Comparison of ENCODE assay signal across 33 cellular contexts in genomic region chr17:50808413-50808812, GRCh38. TPM values are rescaled to one million over a fixed set of nuclear protein-coding genes. Genes with fewer than 3 reads are reported as not detected.
"Had no signal": no experiment of that assay in that cellular context is flagged by ENCODE, and none has a peak within 500 bp of the region (broad histone marks: within the 10 kb centered on the region; RNA-seq: fewer than 3 reads in every experiment).

No MANE protein-coding gene starts in this region.

- H3K4me3 ChIP-seq: neural progenitor cell, ovary, psoas muscle, skin epidermis, smooth muscle cell, spleen, suprapubic skin, testis, tibial artery, transverse colon, upper lobe of right lung, uterus had no signal

- H3K9me3 Mint-ChIP-seq: naive thymus-derived CD4-positive, alpha-beta T cell; nephron; neural progenitor cell; stimulated activated memory B cell treated with anti-CD40 and anti-IgM and Interleukin-4, amounts not matched to agents 10 μg/mL and 1 μg/mL and 100 μg/mL, for 72 hours; stimulated activated naive CD8-positive, alpha-beta T cell treated with anti-CD3 and anti-CD28 coated beads, Interleukin-15, amount 100 ng/mL, for 72 hours; type B pancreatic cell had no signal

- H3K36me3 ChIP-seq: neural progenitor cell, ovary, spleen, suprapubic skin, tibial artery, transverse colon, upper lobe of right lung, uterus had no signal

- ATAC-seq: naive thymus-derived CD4-positive, alpha-beta T cell; psoas muscle; right cardiac atrium; sciatic nerve; stimulated activated memory B cell treated with anti-CD40 and anti-IgM and Interleukin-4, amounts not matched to agents 10 μg/mL and 1 μg/mL and 100 μg/mL, for 72 hours; stimulated activated naive CD8-positive, alpha-beta T cell treated with anti-CD3 and anti-CD28 coated beads, Interleukin-15, amount 100 ng/mL, for 72 hours; stimulated activated naive CD8-positive, alpha-beta T cell treated with anti-CD3 and anti-CD28 coated beads, Interleukin-15, Interleukin-2, amounts not matched to agents 100 U/mL and 50 U/mL, for 24 hours; upper lobe of right lung had no signal

- H3K9me3 ChIP-seq: ovary, psoas muscle, spleen, suprapubic skin, testis, tibial artery, transverse colon, upper lobe of right lung, uterus had no signal

- H3K27me3 Mint-ChIP-seq: progenitor cell of endocrine pancreas; stimulated activated naive CD8-positive, alpha-beta T cell treated with anti-CD3 and anti-CD28 coated beads, Interleukin-15, amount 100 ng/mL, for 72 hours had no signal

- H3K27me3 ChIP-seq: neural progenitor cell, ovary, spleen, suprapubic skin, testis, tibial artery, transverse colon, upper lobe of right lung, uterus had no signal

- DNase-seq: naive thymus-derived CD4-positive, alpha-beta T cell; occipital lobe; ovary; psoas muscle; right cardiac atrium; spleen; stimulated activated CD4-positive, alpha-beta T cell treated with anti-CD3 and anti-CD28 coated beads, Interleukin-12 subunit alpha, Interleukin-12 subunit beta, amount 100 ng/mL, for 4 hours; stimulated activated CD4-positive, alpha-beta T cell treated with anti-CD3 and anti-CD28 coated beads, Interleukin-1b, Interleukin-23, amount 100 ng/mL, for 48 hours; stimulated activated CD4-positive, alpha-beta T cell treated with anti-CD3 and anti-CD28 coated beads, Interleukin-4, amount 100 ng/mL, for 1 hour; stimulated activated CD4-positive, alpha-beta T cell treated with anti-CD3 and anti-CD28 coated beads, Interleukin-4, amount 100 ng/mL, for 4 hours; stimulated activated CD8-positive, alpha-beta memory T cell treated with anti-CD3 and anti-CD28 coated beads, Interleukin-4, amount 100 ng/mL, for 48 hours; stimulated activated naive CD4-positive, alpha-beta T cell; stimulated activated naive CD8-positive, alpha-beta T cell treated with anti-CD3 and anti-CD28 coated beads, Interleukin-15, amount 100 ng/mL, for 72 hours; stimulated activated naive CD8-positive, alpha-beta T cell treated with anti-CD3 and anti-CD28 coated beads, Interleukin-15, Interleukin-2, amounts not matched to agents 100 U/mL and 50 U/mL, for 24 hours; substantia nigra; testis; tibial artery; transverse colon; upper lobe of right lung; uterus had no signal

- H3K36me3 Mint-ChIP-seq: naive thymus-derived CD4-positive, alpha-beta T cell; neural progenitor cell; stimulated activated memory B cell treated with anti-CD40 and anti-IgM and Interleukin-4, amounts not matched to agents 10 μg/mL and 1 μg/mL and 100 μg/mL, for 72 hours; type B pancreatic cell had no signal

- H2AFZ ChIP-seq: neural progenitor cell, parathyroid adenoma had no signal

- H3K4me1 ChIP-seq: parathyroid adenoma, psoas muscle, upper lobe of right lung, uterus had no signal

- H3K4me3 Mint-ChIP-seq: naive thymus-derived CD4-positive, alpha-beta T cell; nephron; neural progenitor cell; stimulated activated memory B cell treated with anti-CD40 and anti-IgM and Interleukin-4, amounts not matched to agents 10 μg/mL and 1 μg/mL and 100 μg/mL, for 72 hours; stimulated activated naive CD8-positive, alpha-beta T cell treated with anti-CD3 and anti-CD28 coated beads, Interleukin-15, amount 100 ng/mL, for 72 hours; type B pancreatic cell had no signal

- H3K4me1 Mint-ChIP-seq: naive thymus-derived CD4-positive, alpha-beta T cell; nephron; stimulated activated memory B cell treated with anti-CD40 and anti-IgM and Interleukin-4, amounts not matched to agents 10 μg/mL and 1 μg/mL and 100 μg/mL, for 72 hours; stimulated activated naive CD8-positive, alpha-beta T cell treated with anti-CD3 and anti-CD28 coated beads, Interleukin-15, amount 100 ng/mL, for 72 hours had no signal

- H3K4me2 ChIP-seq: neural progenitor cell, smooth muscle cell had no signal

- H3K27ac ChIP-seq: neural progenitor cell, ovary, parathyroid adenoma, psoas muscle, skin epidermis, suprapubic skin, testis, tibial artery, transverse colon, upper lobe of right lung, uterus had no signal

- H3K79me2 ChIP-seq: parathyroid adenoma had no signal

- H3K9ac ChIP-seq: neural progenitor cell, parathyroid adenoma had no signal

- H3K27ac Mint-ChIP-seq: nephron; neural progenitor cell; progenitor cell of endocrine pancreas; stimulated activated memory B cell treated with anti-CD40 and anti-IgM and Interleukin-4, amounts not matched to agents 10 μg/mL and 1 μg/mL and 100 μg/mL, for 72 hours; stimulated activated naive CD8-positive, alpha-beta T cell treated with anti-CD3 and anti-CD28 coated beads, Interleukin-15, amount 100 ng/mL, for 72 hours; type B pancreatic cell had no signal

RNA-seq across cellular contexts. Expression of gene WFIKKN2, which starts 27.0 kb away (rescaled TPM):
- total RNA-seq: naive thymus-derived CD4-positive, alpha-beta T cell; progenitor cell of endocrine pancreas; renal cortical epithelial cell; smooth muscle cell; transverse colon had no signal
- polyA plus RNA-seq: naive thymus-derived CD4-positive, alpha-beta T cell; neural cell; smooth muscle cell had no signal

RNA-seq across cellular contexts. Expression of gene ANKRD40CL, which starts 41.1 kb away (rescaled TPM):
- total RNA-seq: naive thymus-derived CD4-positive, alpha-beta T cell; occipital lobe; ovary; progenitor cell of endocrine pancreas; psoas muscle; renal cortical epithelial cell; right cardiac atrium; sciatic nerve; smooth muscle cell; spleen; suprapubic skin; testis; upper lobe of right lung; urinary bladder; uterus had no signal
- polyA plus RNA-seq: naive thymus-derived CD4-positive, alpha-beta T cell; neural cell; ovary; psoas muscle; right cardiac atrium; smooth muscle cell; spleen; urinary bladder had no signal
